In the genomic region with DNA sequence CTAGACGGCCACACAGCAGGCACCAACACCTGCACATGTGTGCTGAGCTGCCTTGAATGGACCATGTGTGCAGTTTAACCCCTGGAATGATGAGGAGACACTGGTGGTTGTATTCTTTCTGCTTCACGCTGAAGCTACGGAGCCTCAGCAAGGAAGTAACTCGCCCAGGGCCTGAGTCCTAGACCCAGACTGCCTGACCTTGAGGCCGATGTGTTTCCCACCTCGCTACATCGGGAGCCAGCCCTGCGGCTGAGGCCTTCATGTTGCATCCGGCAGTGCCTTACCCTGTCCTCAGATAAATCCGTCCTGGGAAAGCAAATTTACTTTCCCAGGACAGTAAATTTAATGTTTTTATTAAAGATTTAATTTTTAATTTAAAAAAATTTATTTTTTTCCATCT, we compare ENCODE assay signal across 25 cellular contexts.
"Had no signal": no experiment of that assay in that cellular context is flagged by ENCODE, and none has a peak within 500 bp of the region (broad histone marks: within the 10 kb centered on the region; RNA-seq: fewer than 3 reads in every experiment).

No MANE protein-coding gene starts in this region.

- ATAC-seq: activated CD8-positive, alpha-beta memory T cell treated with anti-CD3 and anti-CD28 coated beads, Interleukin-2, amount 10 ng/mL, durations not matched to agents 7 days and 5 days; activated CD8-positive, alpha-beta T cell treated with anti-CD3 and anti-CD28 coated beads for 36 hours; activated naive CD8-positive, alpha-beta T cell treated with anti-CD3 and anti-CD28 coated beads, Interleukin-2, amount 50 U/mL, for 24 hours; body of pancreas; foreskin keratinocyte; stimulated activated naive CD8-positive, alpha-beta T cell treated with anti-CD3 and anti-CD28 coated beads, Interleukin-15, amount 100 ng/mL, for 72 hours had no signal

- H3K4me3 ChIP-seq: body of pancreas, suprapubic skin, vagina had no signal

- H3K36me3 Mint-ChIP-seq: activated CD8-positive, alpha-beta memory T cell treated with anti-CD3 and anti-CD28 coated beads, Interleukin-2, amount 10 ng/mL, durations not matched to agents 7 days and 5 days had no signal

- DNase-seq: activated CD4-positive, alpha-beta T cell treated with anti-CD3 and anti-CD28 coated beads, Interleukin-2, amount 10 ng/mL, durations not matched to agents 7 days and 5 days; activated CD4-positive, CD25-positive, alpha-beta regulatory T cell treated with anti-CD3 and anti-CD28 coated beads, Interleukin-2, amount 50 U/mL, for 72 hours; activated CD8-positive, alpha-beta memory T cell treated with anti-CD3 and anti-CD28 coated beads, Interleukin-2, amount 10 ng/mL, durations not matched to agents 7 days and 5 days; activated CD8-positive, alpha-beta T cell treated with anti-CD3 and anti-CD28 coated beads for 36 hours; activated gamma-delta T cell; activated naive CD4-positive, alpha-beta T cell treated with anti-CD3 and anti-CD28 coated beads, Interleukin-2, amount 50 U/mL, for 16 hours; activated naive CD8-positive, alpha-beta T cell treated with anti-CD3 and anti-CD28 coated beads, Interleukin-2, amount 50 U/mL, for 24 hours; activated T-cell treated with anti-CD3 and anti-CD28 coated beads for 4 hours; body of pancreas; central memory CD4-positive, alpha-beta T cell; effector memory CD4-positive, alpha-beta T cell; hippocampal formation; nephron progenitor cell; occipital lobe; posterior cingulate gyrus; retina; stimulated activated CD4-positive, alpha-beta T cell treated with anti-CD3 and anti-CD28 coated beads, Interleukin-1b, Interleukin-23, amount 100 ng/mL, for 48 hours; stimulated activated naive CD8-positive, alpha-beta T cell treated with anti-CD3 and anti-CD28 coated beads, Interleukin-15, amount 100 ng/mL, for 72 hours had no signal

- H3K9me3 ChIP-seq: body of pancreas, suprapubic skin, vagina had no signal

- H3K36me3 ChIP-seq: suprapubic skin, vagina had no signal

- H3K27me3 ChIP-seq: body of pancreas, foreskin keratinocyte, suprapubic skin, vagina had no signal

- H3K4me1 ChIP-seq: body of pancreas, vagina had no signal

- H3K27ac ChIP-seq: body of pancreas, foreskin keratinocyte, suprapubic skin, vagina, VCaP had no signal

- H3K4me1 Mint-ChIP-seq: activated CD4-positive, alpha-beta T cell treated with anti-CD3 and anti-CD28 coated beads, Interleukin-2, amount 10 ng/mL, durations not matched to agents 7 days and 5 days; activated CD8-positive, alpha-beta memory T cell treated with anti-CD3 and anti-CD28 coated beads, Interleukin-2, amount 10 ng/mL, durations not matched to agents 7 days and 5 days; activated naive CD8-positive, alpha-beta T cell treated with anti-CD3 and anti-CD28 coated beads, Interleukin-2, amount 50 U/mL, for 24 hours; stimulated activated naive CD8-positive, alpha-beta T cell treated with anti-CD3 and anti-CD28 coated beads, Interleukin-15, amount 100 ng/mL, for 72 hours had no signal

- H3K27ac Mint-ChIP-seq: activated CD4-positive, alpha-beta T cell treated with anti-CD3 and anti-CD28 coated beads, Interleukin-2, amount 10 ng/mL, durations not matched to agents 7 days and 5 days; activated CD8-positive, alpha-beta memory T cell treated with anti-CD3 and anti-CD28 coated beads, Interleukin-2, amount 10 ng/mL, durations not matched to agents 7 days and 5 days; activated CD8-positive, alpha-beta T cell treated with anti-CD3 and anti-CD28 coated beads for 36 hours; activated naive CD8-positive, alpha-beta T cell treated with anti-CD3 and anti-CD28 coated beads, Interleukin-2, amount 50 U/mL, for 24 hours; activated T-helper 1 cell treated with anti-CD3 and anti-CD28 coated beads, Interleukin-12 subunit alpha, Interleukin-12 subunit beta, Interleukin-2, Interleukin-4 antibody, amounts not matched to agents 30 ng/mL and 10 ng/mL and 1 ng/mL, durations not matched to agents 14 hours and 24 hours and 36 hours; nephron progenitor cell; stimulated activated naive CD8-positive, alpha-beta T cell treated with anti-CD3 and anti-CD28 coated beads, Interleukin-15, amount 100 ng/mL, for 72 hours had no signal

- H3K4me3 Mint-ChIP-seq: activated CD4-positive, alpha-beta T cell treated with anti-CD3 and anti-CD28 coated beads, Interleukin-2, amount 10 ng/mL, durations not matched to agents 7 days and 5 days; activated CD8-positive, alpha-beta memory T cell treated with anti-CD3 and anti-CD28 coated beads, Interleukin-2, amount 10 ng/mL, durations not matched to agents 7 days and 5 days; activated CD8-positive, alpha-beta T cell treated with anti-CD3 and anti-CD28 coated beads for 36 hours; activated naive CD8-positive, alpha-beta T cell treated with anti-CD3 and anti-CD28 coated beads, Interleukin-2, amount 50 U/mL, for 24 hours; activated T-helper 1 cell treated with anti-CD3 and anti-CD28 coated beads, Interleukin-12 subunit alpha, Interleukin-12 subunit beta, Interleukin-2, Interleukin-4 antibody, amounts not matched to agents 30 ng/mL and 10 ng/mL and 1 ng/mL, durations not matched to agents 14 hours and 24 hours and 36 hours; memory B cell; nephron progenitor cell; stimulated activated naive CD8-positive, alpha-beta T cell treated with anti-CD3 and anti-CD28 coated beads, Interleukin-15, amount 100 ng/mL, for 72 hours had no signal

- H3K9me3 Mint-ChIP-seq: activated CD4-positive, alpha-beta T cell treated with anti-CD3 and anti-CD28 coated beads, Interleukin-2, amount 10 ng/mL, durations not matched to agents 7 days and 5 days; activated CD8-positive, alpha-beta T cell treated with anti-CD3 and anti-CD28 coated beads for 36 hours; activated naive CD8-positive, alpha-beta T cell treated with anti-CD3 and anti-CD28 coated beads, Interleukin-2, amount 50 U/mL, for 24 hours; activated T-helper 1 cell treated with anti-CD3 and anti-CD28 coated beads, Interleukin-12 subunit alpha, Interleukin-12 subunit beta, Interleukin-2, Interleukin-4 antibody, amounts not matched to agents 30 ng/mL and 10 ng/mL and 1 ng/mL, durations not matched to agents 14 hours and 24 hours and 36 hours; memory B cell; nephron progenitor cell; stimulated activated naive CD8-positive, alpha-beta T cell treated with anti-CD3 and anti-CD28 coated beads, Interleukin-15, amount 100 ng/mL, for 72 hours; type B pancreatic cell had no signal

- H3K27me3 Mint-ChIP-seq: activated CD4-positive, alpha-beta T cell treated with anti-CD3 and anti-CD28 coated beads, Interleukin-2, amount 10 ng/mL, durations not matched to agents 7 days and 5 days; activated CD8-positive, alpha-beta memory T cell treated with anti-CD3 and anti-CD28 coated beads, Interleukin-2, amount 10 ng/mL, durations not matched to agents 7 days and 5 days; activated CD8-positive, alpha-beta T cell treated with anti-CD3 and anti-CD28 coated beads for 36 hours; activated naive CD8-positive, alpha-beta T cell treated with anti-CD3 and anti-CD28 coated beads, Interleukin-2, amount 50 U/mL, for 24 hours; memory B cell; stimulated activated naive CD8-positive, alpha-beta T cell treated with anti-CD3 and anti-CD28 coated beads, Interleukin-15, amount 100 ng/mL, for 72 hours; type B pancreatic cell had no signal
